11 cellular contexts compared by ENCODE assay signal in the genomic region with DNA sequence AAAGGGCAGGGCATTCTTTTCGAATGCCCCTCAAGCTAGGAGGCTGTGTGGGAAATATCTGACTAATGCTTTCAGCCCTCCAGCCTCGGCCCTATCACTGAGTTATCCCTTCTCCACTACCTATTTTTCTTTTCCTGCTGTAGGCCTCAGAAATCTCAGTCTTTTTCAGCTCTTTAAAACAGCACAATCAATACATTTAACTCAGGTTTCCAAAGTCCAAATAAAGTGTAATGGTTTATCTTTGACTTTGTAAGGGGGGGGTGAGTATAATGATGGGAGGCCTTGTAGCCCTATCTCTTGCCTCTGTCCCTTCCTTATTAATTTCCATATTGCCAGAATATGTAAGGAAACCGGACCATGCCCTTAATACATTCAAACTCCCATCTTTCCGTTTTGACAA. TPM values are rescaled to one million over a fixed set of nuclear protein-coding genes. Genes with fewer than 3 reads are reported as not detected.
DNase-seq lines count a peak whose midpoint lies in the region; ATAC-seq, FAIRE-seq and TF ChIP-seq lines count a peak whose summit lies in the region.
"Had no signal": no experiment of that assay in that cellular context is flagged by ENCODE, and none has a peak within 500 bp of the region (broad histone marks: within the 10 kb centered on the region; RNA-seq: fewer than 3 reads in every experiment).

No MANE protein-coding gene starts in this region.

- peak overlapping the region; percentile 71 to 75 for H3K27ac ChIP-seq in kidney (ENCODE audit: low read depth in 2 of 2, low read length in 2 of 2)
- H3K27ac ChIP-seq in effector memory CD4-positive, alpha-beta T cell (ENCODE audit: insufficient read depth, low read length, poor library complexity, severe bottlenecking), result no peak overlapping the region

- peak overlapping the region; percentile 28 to 70 for H3K4me3 ChIP-seq in kidney (ENCODE audit: low read length in 2 of 2)
- no peak overlapping the region for H3K4me3 ChIP-seq in effector memory CD4-positive, alpha-beta T cell (ENCODE audit: insufficient read depth, low read depth, low read length, poor library complexity, severe bottlenecking)

- no peak for TF ChIP-seq CTCF in kidney (IDR thresholded peaks at IDR 0.05; ENCODE audit: borderline replicate concordance, extremely low read depth, insufficient read depth)

- FAIRE-seq in kidney (lab: Jason Lieb, UNC) (no peak), HTR-8/SVneo (lab: Jason Lieb, UNC) (no peak)
- FAIRE-seq: pancreas had no signal

- H3K9ac ChIP-seq in kidney (ENCODE audit: low read length in 2 of 2), result peak overlapping the region in 1 of 2 donors; percentile 34

- no peaks in the 10 kb centered on the region for H3K9me3 Mint-ChIP-seq in activated naive CD8-positive, alpha-beta T cell (ENCODE audit: low read depth)
- H3K9me3 Mint-ChIP-seq in activated naive CD8-positive, alpha-beta T cell treated with anti-CD3 and anti-CD28 coated beads for 36 hours, result no peaks in the 10 kb centered on the region
- no peaks in the 10 kb centered on the region for H3K9me3 Mint-ChIP-seq in stimulated activated naive CD8-positive, alpha-beta T cell treated with anti-CD3 and anti-CD28 coated beads, Interleukin-15, amount 100 ng/mL, for 72 hours

- no peaks in the 10 kb centered on the region for H3K36me3 ChIP-seq in kidney (ENCODE audit: control insufficient read depth in 1 of 2, insufficient read depth in 2 of 2, low read length in 2 of 2)
- H3K36me3 ChIP-seq in effector memory CD4-positive, alpha-beta T cell (ENCODE audit: control insufficient read depth, insufficient read depth, low read length), result no peaks in the 10 kb centered on the region
- H3K36me3 ChIP-seq: pancreas, uterus had no signal

- peak overlapping the region; percentile 90 for H3K4me3 Mint-ChIP-seq in activated naive CD8-positive, alpha-beta T cell
- no peak overlapping the region for H3K4me3 Mint-ChIP-seq in activated naive CD8-positive, alpha-beta T cell treated with anti-CD3 and anti-CD28 coated beads for 36 hours
- H3K4me3 Mint-ChIP-seq in stimulated activated naive CD8-positive, alpha-beta T cell treated with anti-CD3 and anti-CD28 coated beads, Interleukin-15, amount 100 ng/mL, for 72 hours, result peak overlapping the region; percentile 87 to 89

- no peaks in the 10 kb centered on the region for H3K36me3 Mint-ChIP-seq in activated naive CD8-positive, alpha-beta T cell
- no peaks in the 10 kb centered on the region for H3K36me3 Mint-ChIP-seq in activated naive CD8-positive, alpha-beta T cell treated with anti-CD3 and anti-CD28 coated beads for 36 hours

- H3K27me3 ChIP-seq in effector memory CD4-positive, alpha-beta T cell (replicated peaks; ENCODE audit: control insufficient read depth, insufficient read depth, low read length, poor library complexity, severe bottlenecking), result peaks cover 5% of the 10 kb centered on the region
- H3K27me3 ChIP-seq: uterus had no signal

- peaks cover 22% of the 10 kb centered on the region for H3K4me1 Mint-ChIP-seq in activated naive CD8-positive, alpha-beta T cell (ENCODE audit: low read depth)
- H3K4me1 Mint-ChIP-seq in activated naive CD8-positive, alpha-beta T cell treated with anti-CD3 and anti-CD28 coated beads for 36 hours, result peaks cover 14% of the 10 kb centered on the region
- H3K4me1 Mint-ChIP-seq in stimulated activated naive CD8-positive, alpha-beta T cell treated with anti-CD3 and anti-CD28 coated beads, Interleukin-15, amount 100 ng/mL, for 72 hours, result peaks cover 24% of the 10 kb centered on the region

- H3K27me3 Mint-ChIP-seq in activated naive CD8-positive, alpha-beta T cell, result peaks cover 3% of the 10 kb centered on the region
- peaks cover 36% of the 10 kb centered on the region for H3K27me3 Mint-ChIP-seq in activated naive CD8-positive, alpha-beta T cell treated with anti-CD3 and anti-CD28 coated beads for 36 hours
- peaks cover 32% of the 10 kb centered on the region for H3K27me3 Mint-ChIP-seq in stimulated activated naive CD8-positive, alpha-beta T cell treated with anti-CD3 and anti-CD28 coated beads, Interleukin-15, amount 100 ng/mL, for 72 hours

- no peaks in the 10 kb centered on the region for H3K4me1 ChIP-seq in kidney (ENCODE audit: control insufficient read depth in 1 of 2, insufficient read depth in 1 of 2, low read depth in 1 of 2, low read length in 2 of 2)
- H3K4me1 ChIP-seq in effector memory CD4-positive, alpha-beta T cell (ENCODE audit: control insufficient read depth, insufficient read depth, low read length, poor library complexity, severe bottlenecking), result no peaks in the 10 kb centered on the region
- H3K4me1 ChIP-seq: pancreas, uterus had no signal

- DNase-seq in activated naive CD8-positive, alpha-beta T cell treated with anti-CD3 and anti-CD28 coated beads for 36 hours, result no peak
- DNase-seq in amniotic epithelial cell (ENCODE audit: low read depth) (peak; percentile 2), kidney (no peak), NCI-H446 treated with DMSO at 0.1 percent for 48 hours (lab: John Stamatoyannopoulos, UW) (no peak), HTR-8/SVneo (ENCODE audit: insufficient read length, low spot score) (no peak)
- DNase-seq in stimulated activated naive CD8-positive, alpha-beta T cell treated with anti-CD3 and anti-CD28 coated beads, Interleukin-15, amount 100 ng/mL, for 72 hours, result no peak
- DNase-seq in effector memory CD4-positive, alpha-beta T cell, result no peak

- intact Hi-C loops in kidney (cut with DNase I), result no loop called here

- no peak for ATAC-seq in stimulated activated naive CD8-positive, alpha-beta T cell treated with anti-CD3 and anti-CD28 coated beads, Interleukin-15, amount 100 ng/mL, for 72 hours
- ATAC-seq: HCT116 had no signal

- H3K9me3 ChIP-seq in kidney (ENCODE audit: control insufficient read depth in 1 of 2, low read length in 2 of 2), result no peaks in the 10 kb centered on the region
- no peaks in the 10 kb centered on the region for H3K9me3 ChIP-seq in effector memory CD4-positive, alpha-beta T cell (ENCODE audit: control insufficient read depth, low read length)
- H3K9me3 ChIP-seq: pancreas, uterus had no signal

- no peak overlapping the region for H3K27ac Mint-ChIP-seq in activated naive CD8-positive, alpha-beta T cell
- H3K27ac Mint-ChIP-seq in activated naive CD8-positive, alpha-beta T cell treated with anti-CD3 and anti-CD28 coated beads for 36 hours, result no peak overlapping the region
- H3K27ac Mint-ChIP-seq in stimulated activated naive CD8-positive, alpha-beta T cell treated with anti-CD3 and anti-CD28 coated beads, Interleukin-15, amount 100 ng/mL, for 72 hours, result peak overlapping the region in 1 of 2 donors; percentile 52

RNA-seq across cellular contexts. Expression of gene WNK3, which starts 1.6 kb away (rescaled TPM):
- 1 to 10 TPM in 1 of 2 experiments, under 1 TPM in 1; 0.64 to 1.0 TPM for total RNA-seq in activated naive CD8-positive, alpha-beta T cell treated with anti-CD3 and anti-CD28 coated beads for 36 hours
- 5.6 TPM for total RNA-seq in kidney
- 0.75 TPM for polyA plus RNA-seq in kidney (ENCODE audit: insufficient read depth, low read depth, low replicate concordance)
